8 cellular contexts compared by ENCODE assay signal in the genomic region with DNA sequence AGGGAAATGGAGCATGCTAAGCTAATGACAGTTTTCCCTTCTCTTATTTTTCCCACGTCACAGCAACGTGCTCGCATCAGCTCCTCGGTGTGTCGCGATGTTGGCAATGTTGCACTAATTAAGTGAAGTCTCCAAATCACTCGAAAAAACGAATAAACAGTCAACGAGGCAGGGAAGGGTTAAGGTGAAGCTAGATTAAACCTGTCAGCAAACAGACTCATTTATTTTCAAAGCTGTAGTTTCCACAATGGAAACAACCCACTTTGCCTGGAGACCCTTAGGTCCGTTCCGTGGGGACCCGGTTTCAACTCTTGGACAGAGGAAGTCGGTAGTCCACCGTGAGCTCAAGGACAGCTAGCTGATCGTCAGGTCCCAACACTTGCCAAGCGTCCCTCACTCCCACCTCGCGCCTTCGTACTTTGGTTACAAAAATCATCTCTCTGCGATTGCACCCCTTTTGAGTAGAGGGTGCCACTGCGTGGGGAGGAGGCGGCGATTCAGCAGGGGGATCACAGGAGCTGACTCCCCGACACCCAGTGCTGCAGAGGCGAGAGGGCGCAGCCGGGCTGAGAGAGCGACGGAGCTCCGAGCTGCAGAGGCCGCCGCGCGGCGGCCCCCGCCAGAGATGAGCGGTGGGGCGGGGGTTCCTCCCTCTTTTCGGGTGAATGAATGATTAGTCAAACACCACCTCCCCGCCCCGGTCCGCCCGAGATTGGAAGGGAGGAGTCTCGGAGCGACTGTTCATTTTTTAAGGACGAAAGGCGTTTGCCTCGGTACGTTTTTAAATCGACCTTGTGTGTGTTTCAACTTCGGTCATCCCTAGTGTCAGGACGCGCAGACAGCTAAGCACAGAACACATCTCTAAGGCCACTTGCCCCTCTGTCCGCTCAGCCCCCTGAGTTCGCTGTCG. TPM values are rescaled to one million over a fixed set of nuclear protein-coding genes. Genes with fewer than 3 reads are reported as not detected.
DNase-seq lines count a peak whose midpoint lies in the region; ATAC-seq and TF ChIP-seq lines count a peak whose summit lies in the region.

No MANE protein-coding gene starts in this region.

- peaks cover 8% of the 10 kb centered on the region for H3K4me1 Mint-ChIP-seq in activated naive CD4-positive, alpha-beta T cell treated with anti-CD3 and anti-CD28 coated beads, Interleukin-2, amount 10 ng/mL, durations not matched to agents 7 days and 5 days

- peaks cover 67% of the 10 kb centered on the region for H3K27me3 Mint-ChIP-seq in activated naive CD4-positive, alpha-beta T cell treated with anti-CD3 and anti-CD28 coated beads, Interleukin-2, amount 10 ng/mL, durations not matched to agents 7 days and 5 days

- H3K4me3 Mint-ChIP-seq in activated naive CD4-positive, alpha-beta T cell treated with anti-CD3 and anti-CD28 coated beads, Interleukin-2, amount 10 ng/mL, durations not matched to agents 7 days and 5 days: peak overlapping the region; percentile 49

- H3K9me3 Mint-ChIP-seq in activated naive CD4-positive, alpha-beta T cell treated with anti-CD3 and anti-CD28 coated beads, Interleukin-2, amount 10 ng/mL, durations not matched to agents 7 days and 5 days: no peaks in the 10 kb centered on the region

- H3K4me3 ChIP-seq in Peyer's patch: peak overlapping the region; percentile 30 to 65 (median 50)

- CTCF ChIA-PET in activated naive CD4-positive, alpha-beta T cell treated with anti-CD3 and anti-CD28 coated beads, Interleukin-2, amount 10 ng/mL, durations not matched to agents 7 days and 5 days (lab: Charles Lee): interaction anchor here (1.0 to 1.3 kb wide), 2 partner anchors 718 to 762 kb away, joined by 3 read pairs; no protein-coding TSS in a partner anchor

- no peak overlapping the region for H3K27ac Mint-ChIP-seq in activated naive CD4-positive, alpha-beta T cell treated with anti-CD3 and anti-CD28 coated beads, Interleukin-2, amount 10 ng/mL, durations not matched to agents 7 days and 5 days

- H3K27ac ChIP-seq in Peyer's patch (peak overlapping the region; percentile 56 to 83 (median 68)), cingulate gyrus (ENCODE audit: low read depth, low read length) (peak overlapping the region; percentile 25)

- DNase-seq in activated naive CD4-positive, alpha-beta T cell treated with anti-CD3 and anti-CD28 coated beads, Interleukin-2, amount 10 ng/mL, durations not matched to agents 7 days and 5 days: peak; percentile 26
- no peak for DNase-seq in activated naive CD4-positive, alpha-beta T cell treated with Interleukin-2 at 50 U/mL for 16 hours
- peak in 2 of 3 donors; percentile 51 to 56 for DNase-seq in Peyer's patch
- DNase-seq in left colon: peak in 1 of 2 donors; percentile 20
- peak; percentile 63 for DNase-seq in stimulated activated CD4-positive, alpha-beta T cell treated with anti-CD3 and anti-CD28 coated beads, Interleukin-15, amount 100 ng/mL, for 24 hours
- DNase-seq in SW 1271 (lab: John Stamatoyannopoulos, UW): no peak

- TF ChIP-seq POLR2A in Peyer's patch (IDR thresholded peaks at IDR 0.05): no peak

- H3K27me3 ChIP-seq in Peyer's patch: no peaks in the 10 kb centered on the region

- intact Hi-C loops in left colon (cut with DNase I, micrococcal nuclease): no loop called here

- H3K36me3 ChIP-seq in Peyer's patch: no peaks in the 10 kb centered on the region

- no peak for TF ChIP-seq CTCF in Peyer's patch (IDR thresholded peaks at IDR 0.05)

- H3K4me1 ChIP-seq in Peyer's patch: peaks cover 0 to 14% (median 0%) of the 10 kb centered on the region in 4 donors

- ATAC-seq in left colon (peak; percentile 36), HG03095 (IDR thresholded peaks at IDR 0.05; ENCODE audit: unreplicated experiment) (no peak)

- no peaks in the 10 kb centered on the region for H3K9me3 ChIP-seq in Peyer's patch

- no peaks in the 10 kb centered on the region for H3K36me3 Mint-ChIP-seq in activated naive CD4-positive, alpha-beta T cell treated with anti-CD3 and anti-CD28 coated beads, Interleukin-2, amount 10 ng/mL, durations not matched to agents 7 days and 5 days

RNA-seq across cellular contexts. Expression of gene BMPER, which starts 1.3 kb away (rescaled TPM):
- 10 to 100 TPM in 3 of 4 donors, 1 to 10 TPM in 1; 4.0 to 50.3 (median 17.6) TPM for total RNA-seq in Peyer's patch
- 1 to 10 TPM; 1.2 to 1.5 TPM for total RNA-seq in left colon

Comparison
In these comparisons a context has a peak if more than half of its experiments do, and no peak if none do; other contexts are left out.
1. DNase-seq: peak in activated naive CD4-positive, alpha-beta T cell treated with anti-CD3 and anti-CD28 coated beads, Interleukin-2, amount 10 ng/mL, durations not matched to agents 7 days and 5 days (single experiment), Peyer's patch (2 of 3) and stimulated activated CD4-positive, alpha-beta T cell treated with anti-CD3 and anti-CD28 coated beads, Interleukin-15, amount 100 ng/mL, for 24 hours (single experiment); none in activated naive CD4-positive, alpha-beta T cell treated with Interleukin-2 at 50 U/mL for 16 hours (single experiment) and SW 1271 (0 of 2).